ENCODE assay signal across 21 cellular contexts in genomic region chr1:167545349-167545748, GRCh38. TPM values are rescaled to one million over a fixed set of nuclear protein-coding genes. Genes with fewer than 3 reads are reported as not detected.
"Had no signal": no experiment of that assay in that cellular context is flagged by ENCODE, and none has a peak within 500 bp of the region (broad histone marks: within the 10 kb centered on the region; RNA-seq: fewer than 3 reads in every experiment).

No MANE protein-coding gene starts in this region.

- DNase-seq: dermis blood vessel endothelial cell; foreskin melanocyte; heart left ventricle; hippocampal formation; kidney glomerular epithelial cell; naive thymus-derived CD4-positive, alpha-beta T cell; nephron progenitor cell; psoas muscle; retina; sigmoid colon; stimulated activated CD4-positive, alpha-beta T cell treated with anti-CD3 and anti-CD28 coated beads, Interleukin-2, amount 100 ng/mL, for 24 hours; stimulated activated naive CD4-positive, alpha-beta T cell; stomach; substantia nigra; trophoblast cell had no signal

- H3K9me3 ChIP-seq: heart left ventricle, psoas muscle, sigmoid colon, stomach, thoracic aorta had no signal

- H3K27ac ChIP-seq: sigmoid colon, thoracic aorta had no signal

- ATAC-seq: heart left ventricle; naive thymus-derived CD4-positive, alpha-beta T cell; psoas muscle had no signal

- H3K27me3 ChIP-seq: heart left ventricle, sigmoid colon, stomach had no signal

- FAIRE-seq: colon had no signal

- H3K4me3 ChIP-seq: heart left ventricle, psoas muscle, sigmoid colon, skin epidermis, stomach, thoracic aorta had no signal

RNA-seq across cellular contexts. Expression of gene CD247, which starts 27.0 kb away (rescaled TPM):
- total RNA-seq: dermis blood vessel endothelial cell, glomerular endothelial cell, lung microvascular endothelial cell, osteoblast had no signal
